ENCODE assay signal across 11 cellular contexts in genomic region chr5:32254987-32255900, GRCh38. TPM values are rescaled to one million over a fixed set of nuclear protein-coding genes. Genes with fewer than 3 reads are reported as not detected.
DNase-seq lines count a peak whose midpoint lies in the region; TF ChIP-seq lines count a peak whose summit lies in the region.
"Had no signal": no experiment of that assay in that cellular context is flagged by ENCODE, and none has a peak within 500 bp of the region (broad histone marks: within the 10 kb centered on the region; RNA-seq: fewer than 3 reads in every experiment).

No MANE protein-coding gene starts in this region.

- H3K27ac ChIP-seq in hepatocyte = peak overlapping the region; percentile 38
- peak overlapping the region; percentile 48 for H3K27ac ChIP-seq in suprapubic skin

- H3K27ac Mint-ChIP-seq in IgD-negative memory B cell = peak overlapping the region in 2 of 3 donors; percentile 10 to 69
- H3K27ac Mint-ChIP-seq: stimulated activated naive B cell treated with anti-CD40 and anti-IgM and Interleukin-4, amounts not matched to agents 10 μg/mL and 1 μg/mL and 100 μg/mL, for 72 hours had no signal

- TF ChIP-seq CTCF in astrocyte of the cerebellum (IDR thresholded peaks at IDR 0.05; ENCODE audit: low read depth, low read length, missing control alignments) = no peak
- TF ChIP-seq CTCF in hepatocyte (IDR thresholded peaks at IDR 0.05; ENCODE audit: poor library complexity) = no peak
- TF ChIP-seq CTCF in suprapubic skin (IDR thresholded peaks at IDR 0.05) = no peak

- peaks cover 2% of the 10 kb centered on the region for H3K4me1 ChIP-seq in hepatocyte (ENCODE audit: insufficient read depth)
- peaks cover 24% of the 10 kb centered on the region for H3K4me1 ChIP-seq in suprapubic skin

- WGBS in hepatocyte (ENCODE audit: low lambda C conversion rate, missing lambda C conversion rate) = 67% methylated on average over 7 of the region's 7 CpGs
- WGBS in suprapubic skin = 33% methylated on average over 7 of the region's 7 CpGs

- H3K4me1 Mint-ChIP-seq in IgD-negative memory B cell = peaks cover 0 to 11% (median 10%) of the 10 kb centered on the region in 3 donors

- TF ChIP-seq POLR2A in suprapubic skin (IDR thresholded peaks at IDR 0.05) = no peak

- H2AFZ ChIP-seq in hepatocyte = no peak overlapping the region

- peak; percentile 61 for DNase-seq in astrocyte of the cerebellum (ENCODE audit: low read depth)
- no peak for DNase-seq in hepatocyte (ENCODE audit: low spot score)
- DNase-seq in suprapubic skin (ENCODE audit: low spot score in 2 of 2) = peak in 1 of 2 donors; percentile 67
- DNase-seq in SHP77 treated with DMSO at 0.1 percent for 48 hours (lab: John Stamatoyannopoulos, UW) = no peak
- DNase-seq in mesenteric fat pad (ENCODE audit: low spot score) = no peak
- DNase-seq in stimulated activated naive CD4-positive, alpha-beta T cell treated with Interleukin-2 at 50 U/mL for 16 hours (lab: John Stamatoyannopoulos, UW) = no peak
- DNase-seq: activated T-cell treated with anti-CD3 and anti-CD28 coated beads for 4 hours; NCI-H774; stimulated activated naive B cell treated with anti-CD40 and anti-IgM and Interleukin-4, amounts not matched to agents 10 μg/mL and 1 μg/mL and 100 μg/mL, for 72 hours; T-helper 2 cell had no signal

- no peak overlapping the region for H3K4me2 ChIP-seq in hepatocyte

- H4K20me1 ChIP-seq in hepatocyte (ENCODE audit: insufficient read depth, poor library complexity, severe bottlenecking) = no peaks in the 10 kb centered on the region

- H3K9me3 Mint-ChIP-seq in IgD-negative memory B cell = no peaks in the 10 kb centered on the region
- H3K9me3 Mint-ChIP-seq: stimulated activated naive B cell treated with anti-CD40 and anti-IgM and Interleukin-4, amounts not matched to agents 10 μg/mL and 1 μg/mL and 100 μg/mL, for 72 hours had no signal

- no peak overlapping the region for H3K4me3 Mint-ChIP-seq in IgD-negative memory B cell
- H3K4me3 Mint-ChIP-seq: stimulated activated naive B cell treated with anti-CD40 and anti-IgM and Interleukin-4, amounts not matched to agents 10 μg/mL and 1 μg/mL and 100 μg/mL, for 72 hours had no signal

- H3K9me2 ChIP-seq in hepatocyte (replicated peaks; ENCODE audit: insufficient read depth) = no peaks in the 10 kb centered on the region

- no peaks in the 10 kb centered on the region for H3K27me3 ChIP-seq in hepatocyte
- H3K27me3 ChIP-seq in suprapubic skin = no peaks in the 10 kb centered on the region

- in situ Hi-C loops in astrocyte of the cerebellum (cut with HindIII; ENCODE audit: low sequenced_read_pairs) = no loop called here

- H3K79me2 ChIP-seq in hepatocyte = no peaks in the 10 kb centered on the region

- H3K36me3 ChIP-seq in hepatocyte (replicated peaks; ENCODE audit: insufficient read depth, low read depth) (no peaks in the 10 kb centered on the region), suprapubic skin (peaks cover 53% of the 10 kb centered on the region)

- H3K36me3 Mint-ChIP-seq in IgD-negative memory B cell = peaks cover 9% of the 10 kb centered on the region

- H3K4me3 ChIP-seq in astrocyte of the cerebellum (ENCODE audit: low read depth, low read length) (no peak overlapping the region), hepatocyte (no peak overlapping the region), suprapubic skin (no peak overlapping the region)

- H3K9me3 ChIP-seq in hepatocyte (ENCODE audit: low read depth) = no peaks in the 10 kb centered on the region
- no peaks in the 10 kb centered on the region for H3K9me3 ChIP-seq in suprapubic skin

- no peaks in the 10 kb centered on the region for H3K27me3 Mint-ChIP-seq in IgD-negative memory B cell
- H3K27me3 Mint-ChIP-seq: stimulated activated naive B cell treated with anti-CD40 and anti-IgM and Interleukin-4, amounts not matched to agents 10 μg/mL and 1 μg/mL and 100 μg/mL, for 72 hours had no signal

- TF ChIP-seq EP300 in suprapubic skin (IDR thresholded peaks at IDR 0.05) = no peak

RNA-seq across cellular contexts. Expression of gene MTMR12, which starts 57.5 kb away (rescaled TPM):
- polyA plus RNA-seq in IgD-negative memory B cell (18.3 TPM), hepatocyte (7.1 and 11.0 TPM in 2 replicates)
- total RNA-seq in hepatocyte (14.7 and 19.7 TPM in 2 replicates), suprapubic skin (10 to 100 TPM; 28.1 to 43.6 (median 40.6) TPM), mesenteric fat pad (95.1 TPM)
